20 cellular contexts compared by ENCODE assay signal in the genomic region with DNA sequence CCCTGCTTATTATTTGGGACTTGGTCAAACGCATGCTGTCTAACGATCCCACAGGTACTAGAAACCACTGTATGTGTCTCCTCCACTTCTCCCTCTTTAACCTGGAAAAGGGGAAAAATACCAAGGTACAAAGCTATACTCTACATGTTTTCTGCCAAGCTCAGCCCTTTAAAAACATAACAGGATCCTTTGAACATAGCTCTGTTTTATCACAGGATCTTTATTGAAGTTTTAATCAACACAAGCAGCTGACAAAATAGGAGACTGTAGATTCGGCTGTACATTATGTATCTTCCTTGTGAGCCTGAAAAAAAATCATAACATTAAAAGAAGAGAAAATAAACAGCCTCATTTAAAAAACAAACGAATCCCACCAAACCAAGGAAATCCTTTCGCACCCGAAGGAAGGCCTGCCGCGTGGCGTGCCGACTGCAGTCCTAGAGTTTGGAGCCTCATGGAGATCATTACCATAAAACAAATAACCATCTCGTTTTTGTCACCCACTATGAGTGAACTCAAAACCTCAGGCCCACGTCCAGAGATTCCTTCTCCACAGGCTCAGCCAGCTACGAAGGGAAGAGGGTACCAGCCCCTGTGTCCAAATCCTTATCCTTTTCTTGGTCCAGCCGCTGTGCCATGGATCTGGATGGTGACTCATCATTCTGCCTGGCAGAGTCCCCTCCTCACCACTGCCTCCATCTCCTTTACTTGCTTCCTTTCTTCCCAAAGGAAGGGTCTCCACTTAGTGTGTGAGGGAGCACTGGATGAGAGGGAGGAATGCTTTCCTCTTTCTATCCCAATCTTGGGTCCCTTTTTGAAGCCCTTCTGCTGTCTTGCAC.
DNase-seq lines count a peak whose midpoint lies in the region; ATAC-seq and TF ChIP-seq lines count a peak whose summit lies in the region.
"Had no signal": no experiment of that assay in that cellular context is flagged by ENCODE, and none has a peak within 500 bp of the region (broad histone marks: within the 10 kb centered on the region; RNA-seq: fewer than 3 reads in every experiment).

No MANE protein-coding gene starts in this region.

- no peak for TF ChIP-seq CTCF in glutamatergic neuron (IDR thresholded peaks at IDR 0.05; ENCODE audit: partially characterized antibody, unreplicated experiment)
- TF ChIP-seq CTCF in sigmoid colon (IDR thresholded peaks at IDR 0.05) = no peak
- TF ChIP-seq CTCF in GM13977 (IDR thresholded peaks at IDR 0.05; ENCODE audit: extremely low read depth, insufficient read depth, missing control alignments) = no peak

- H3K27me3 Mint-ChIP-seq in glutamatergic neuron (ENCODE audit: unreplicated experiment) = peaks cover 2% of the 10 kb centered on the region
- H3K27me3 Mint-ChIP-seq in activated naive CD8-positive, alpha-beta T cell treated with anti-CD3 and anti-CD28 coated beads for 36 hours = peaks cover 3% of the 10 kb centered on the region

- 82 to 86% methylated on average over 14 of the region's 14 CpGs for WGBS in sigmoid colon, 2 donors

- peaks cover 23% of the 10 kb centered on the region for H3K4me1 Mint-ChIP-seq in glutamatergic neuron (ENCODE audit: low read depth, unreplicated experiment)
- H3K4me1 Mint-ChIP-seq in activated naive CD8-positive, alpha-beta T cell treated with anti-CD3 and anti-CD28 coated beads for 36 hours = peaks cover 15% of the 10 kb centered on the region

- no peaks in the 10 kb centered on the region for H3K9me3 ChIP-seq in SJSA1 (replicated peaks)
- no peaks in the 10 kb centered on the region for H3K9me3 ChIP-seq in sigmoid colon
- H3K9me3 ChIP-seq: body of pancreas, heart left ventricle, left ventricle myocardium inferior had no signal

- H3K27ac ChIP-seq in SJSA1 (peak overlapping the region; percentile 63), sigmoid colon (peak overlapping the region in 3 of 4 donors; percentile 75 to 81 (median 76))
- H3K27ac ChIP-seq: body of pancreas, coronary artery, left ventricle myocardium inferior had no signal

- no peak for TF ChIP-seq POLR2A in sigmoid colon (IDR thresholded peaks at IDR 0.05)

- intact Hi-C loops in sigmoid colon (cut with DNase I) = loop anchor here (5.0 kb wide), 1 partner anchor 318 kb away; no protein-coding TSS in a partner anchor

- H3K4me3 ChIP-seq in SJSA1 (no peak overlapping the region), sigmoid colon (no peak overlapping the region)
- H3K4me3 ChIP-seq: body of pancreas, coronary artery, heart left ventricle, left ventricle myocardium inferior had no signal

- H3K4me1 ChIP-seq in SJSA1 (replicated peaks) (peaks cover 30% of the 10 kb centered on the region), sigmoid colon (peaks cover 0 to 45% (median 29%) of the 10 kb centered on the region in 4 donors)
- H3K4me1 ChIP-seq: body of pancreas, left ventricle myocardium inferior had no signal

- H3K27me3 ChIP-seq in SJSA1 (replicated peaks) (no peaks in the 10 kb centered on the region), sigmoid colon (no peaks in the 10 kb centered on the region)
- H3K27me3 ChIP-seq: body of pancreas had no signal

- ATAC-seq in GM21447 (IDR thresholded peaks at IDR 0.05; ENCODE audit: unreplicated experiment) = no peak
- ATAC-seq: activated naive CD4-positive, alpha-beta T cell treated with anti-CD3 and anti-CD28 coated beads, Interleukin-2, amount 50 U/mL, for 72 hours; body of pancreas; CD8-positive, alpha-beta T cell had no signal

- peak overlapping the region; percentile 71 for H3K27ac Mint-ChIP-seq in glutamatergic neuron (ENCODE audit: unreplicated experiment)
- no peak overlapping the region for H3K27ac Mint-ChIP-seq in activated naive CD8-positive, alpha-beta T cell treated with anti-CD3 and anti-CD28 coated beads for 36 hours
- H3K27ac Mint-ChIP-seq: activated naive CD4-positive, alpha-beta T cell treated with anti-CD3 and anti-CD28 coated beads, Interleukin-2, amount 50 U/mL, for 72 hours; activated T-helper 1 cell treated with anti-CD3 and anti-CD28 coated beads, Interleukin-12 subunit alpha, Interleukin-12 subunit beta, Interleukin-2, Interleukin-4 antibody, amounts not matched to agents 30 ng/mL and 10 ng/mL and 1 ng/mL, durations not matched to agents 14 hours and 24 hours and 36 hours; CD8-positive, alpha-beta T cell; endodermal cell had no signal

- TF ChIP-seq EP300 in sigmoid colon (IDR thresholded peaks at IDR 0.05) = no peak

- H3K9me3 Mint-ChIP-seq in glutamatergic neuron (ENCODE audit: unreplicated experiment) = peaks cover 10% of the 10 kb centered on the region
- H3K9me3 Mint-ChIP-seq in activated naive CD8-positive, alpha-beta T cell treated with anti-CD3 and anti-CD28 coated beads for 36 hours = peaks cover 3% of the 10 kb centered on the region
- H3K9me3 Mint-ChIP-seq: activated T-helper 1 cell treated with anti-CD3 and anti-CD28 coated beads, Interleukin-12 subunit alpha, Interleukin-12 subunit beta, Interleukin-2, Interleukin-4 antibody, amounts not matched to agents 30 ng/mL and 10 ng/mL and 1 ng/mL, durations not matched to agents 14 hours and 24 hours and 36 hours; CD8-positive, alpha-beta T cell; endodermal cell had no signal

- in situ Hi-C loops in GM13977 (cut with MboI; ENCODE audit: low pct_unique_long_range_greater_than_20kb, low sequenced_read_pairs, unreplicated experiment) = no loop called here

- DNase-seq in EH (ENCODE audit: low read depth) (peak; percentile 30), SJSA1 (ENCODE audit: low read depth in 1 of 2, low spot score in 2 of 2) (peak in 1 of 2 experiments; percentile 60), glutamatergic neuron (no peak), sigmoid colon (no peak), GM13977 (ENCODE audit: low spot score) (no peak), iPS-NIHi11 (ENCODE audit: low spot score) (no peak)
- DNase-seq in activated naive CD8-positive, alpha-beta T cell treated with anti-CD3 and anti-CD28 coated beads for 36 hours = no peak
- DNase-seq: activated CD4-positive, alpha-beta T cell treated with anti-CD3 and anti-CD28 coated beads for 1 hour; body of pancreas; CD8-positive, alpha-beta T cell; heart left ventricle; left ventricle myocardium inferior; NCI-H1105 treated with DMSO at 0.1 percent for 48 hours; NCI-H524; stimulated activated CD4-positive, alpha-beta T cell treated with anti-CD3 and anti-CD28 coated beads, Interleukin-15, amount 100 ng/mL, for 24 hours had no signal

- H3K4me3 Mint-ChIP-seq in glutamatergic neuron (ENCODE audit: unreplicated experiment) = peak overlapping the region; percentile 62
- H3K4me3 Mint-ChIP-seq in activated naive CD8-positive, alpha-beta T cell treated with anti-CD3 and anti-CD28 coated beads for 36 hours = no peak overlapping the region
- H3K4me3 Mint-ChIP-seq: activated T-helper 1 cell treated with anti-CD3 and anti-CD28 coated beads, Interleukin-12 subunit alpha, Interleukin-12 subunit beta, Interleukin-2, Interleukin-4 antibody, amounts not matched to agents 30 ng/mL and 10 ng/mL and 1 ng/mL, durations not matched to agents 14 hours and 24 hours and 36 hours; CD8-positive, alpha-beta T cell; endodermal cell had no signal

- H3K36me3 ChIP-seq in SJSA1 = no peaks in the 10 kb centered on the region
- no peaks in the 10 kb centered on the region for H3K36me3 ChIP-seq in sigmoid colon
- H3K36me3 ChIP-seq: heart left ventricle, left ventricle myocardium inferior had no signal

- H3K36me3 Mint-ChIP-seq in glutamatergic neuron (ENCODE audit: unreplicated experiment) = peaks cover 5% of the 10 kb centered on the region
- peaks cover 3% of the 10 kb centered on the region for H3K36me3 Mint-ChIP-seq in activated naive CD8-positive, alpha-beta T cell treated with anti-CD3 and anti-CD28 coated beads for 36 hours
- H3K36me3 Mint-ChIP-seq: activated naive CD4-positive, alpha-beta T cell treated with anti-CD3 and anti-CD28 coated beads, Interleukin-2, amount 50 U/mL, for 72 hours; CD8-positive, alpha-beta T cell had no signal
